Comparison of ENCODE assay signal across 8 cellular contexts in the genomic region with DNA sequence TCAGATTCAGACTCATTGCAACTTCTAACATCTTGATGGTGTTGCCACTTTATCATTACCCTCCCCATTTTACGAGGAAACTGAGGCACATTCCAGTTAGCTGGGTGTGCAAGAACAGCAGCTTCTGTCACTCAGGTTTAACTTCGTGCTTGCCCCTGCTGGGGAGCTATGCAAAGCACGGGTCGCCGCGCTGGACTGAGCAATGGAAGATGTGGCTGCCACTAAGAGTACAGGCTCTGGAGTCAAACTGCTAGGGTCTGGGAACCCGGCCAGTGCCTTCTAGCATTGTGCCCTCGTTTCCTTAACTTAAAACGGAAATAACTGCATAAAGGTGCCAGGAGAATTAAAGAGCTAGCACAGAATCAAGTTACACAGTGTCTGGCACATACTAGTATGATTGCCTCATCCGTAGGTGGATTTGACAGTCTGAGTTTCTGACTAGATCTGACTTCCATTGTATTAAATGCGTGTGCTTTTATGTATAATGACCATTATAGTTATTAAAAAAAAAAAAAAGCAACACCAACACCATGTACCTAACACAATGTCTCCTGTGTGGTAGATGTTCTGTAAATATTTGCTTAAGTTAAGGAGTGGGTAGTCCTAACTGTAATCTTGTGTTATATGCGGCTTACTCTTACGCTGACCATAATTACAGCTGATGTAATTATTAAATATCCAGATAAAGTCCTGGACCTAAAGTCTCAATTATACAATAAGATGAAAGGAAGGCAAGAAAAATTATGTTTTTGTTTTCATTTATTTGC. TPM values are rescaled to one million over a fixed set of nuclear protein-coding genes. Genes with fewer than 3 reads are reported as not detected.
A peak's percentile ranks its signal among the peaks of the same experiment; 100 is the strongest.
DNase-seq lines count a peak whose midpoint lies in the region; ATAC-seq, FAIRE-seq and TF ChIP-seq lines count a peak whose summit lies in the region.

No MANE protein-coding gene starts in this region.

- peak; percentile 55 for DNase-seq in GM12891 (ENCODE audit: insufficient read length, low spot score)
- peak; percentile 45 for DNase-seq in NCI-H1092 (lab: John Stamatoyannopoulos, UW)
- peak; percentile 39 to 42 for DNase-seq in activated CD4-positive, alpha-beta T cell treated with anti-CD3 and anti-CD28 coated beads for 4 hours
- peak in 3 of 10 donors; percentile 47 to 69 (median 57) for DNase-seq in dorsolateral prefrontal cortex
- peak; percentile 68 for DNase-seq in lung (ENCODE audit: low spot score)
- DNase-seq in stimulated activated CD8-positive, alpha-beta memory T cell treated with anti-CD3 and anti-CD28 coated beads, Interleukin-2, amount 100 ng/mL, for 48 hours (ENCODE audit: low read depth in 2 of 2) = peak; percentile 30

- ATAC-seq in HG02759 (IDR thresholded peaks at IDR 0.05; ENCODE audit: unreplicated experiment) = peak; percentile 77
- peak; percentile 23 for ATAC-seq in lung (ENCODE audit: insufficient read depth, low FRiP score)

- intact Hi-C loops in dorsolateral prefrontal cortex (cut with DNase I) = loop anchor here in 1 of 2 donors (2.0 kb wide), 2 partner anchors 43 to 67 kb away; partner anchors contain the start of gene RASSF4

- no peaks in the 10 kb centered on the region for H3K27me3 ChIP-seq in dorsolateral prefrontal cortex
- H3K27me3 ChIP-seq in lung (ENCODE audit: control insufficient read depth, insufficient read depth) = no peaks in the 10 kb centered on the region

- no peaks in the 10 kb centered on the region for H3K9me3 ChIP-seq in lung (ENCODE audit: control insufficient read depth in 2 of 2, insufficient read depth in 1 of 2, low read length in 1 of 2)

- FAIRE-seq in GM12891 (lab: Jason Lieb, UNC) = peak; percentile 76

- H3K36me3 ChIP-seq in lung (ENCODE audit: control insufficient read depth in 2 of 2, insufficient read depth in 2 of 2, low read length in 2 of 2) = peaks cover 5 to 8% of the 10 kb centered on the region in 2 donors

- H3K4me1 ChIP-seq in lung (ENCODE audit: control insufficient read depth in 2 of 2, insufficient read depth in 2 of 2, low read length in 2 of 2) = peaks cover 6 to 15% of the 10 kb centered on the region in 2 donors

- WGBS in lung, 2 donors = 8 to 13% methylated on average over 13 of the region's 13 CpGs

- peak overlapping the region; percentile 63 for H3K27ac ChIP-seq in 22Rv1
- H3K27ac ChIP-seq in dorsolateral prefrontal cortex = peak overlapping the region; percentile 19 to 98 (median 88)
- H3K27ac ChIP-seq in lung (ENCODE audit: low read depth in 1 of 2, low read length in 1 of 2) = peak overlapping the region; percentile 93 to 97

- H3K4me3 ChIP-seq in dorsolateral prefrontal cortex (peak overlapping the region; percentile 48 to 84 (median 74)), lung (peak overlapping the region; percentile 64)

- TF ChIP-seq CTCF in 22Rv1 (IDR thresholded peaks at IDR 0.05) = no peak
- peak in 12 of 56 donors; percentile 1 to 30 (median 14) for TF ChIP-seq CTCF in dorsolateral prefrontal cortex (IDR thresholded peaks at IDR 0.05 in 54 of 56, conservative IDR thresholded peaks at IDR 0.05 in 2 of 56; ENCODE audit: low read depth in 1 of 56, partially characterized antibody in 56 of 56)
- TF ChIP-seq CTCF in lung (IDR thresholded peaks at IDR 0.05; ENCODE audit: control extremely low read depth, extremely low read depth) = no peak

- TF ChIP-seq POLR2A in GM12891 (IDR thresholded peaks at IDR 0.05; ENCODE audit: low read depth, low read length) = no peak; the same call in 1 of the 2 replicates

TF ChIP-seq in GM12891, 5 proteins besides CTCF, POLR2A, EP300 and RAD21:
- TF ChIP-seq POU2F2 (IDR thresholded peaks at IDR 0.05; ENCODE audit: low read depth, low read length) (peak; percentile 57; the same call in 1 of the 2 replicates), POLR2AphosphoS5 (IDR thresholded peaks at IDR 0.05; ENCODE audit: low read depth, low read length) (no peak)

RNA-seq across cellular contexts. Expression of gene ZNF22, which starts 0.8 kb away (rescaled TPM):
- polyA plus RNA-seq in GM12891 (2012; ENCODE audit: low read depth, missing spikeins) = 15.1 TPM
- 10 to 100 TPM in 117 of 120 experiments, 1 to 10 TPM in 3; 9.2 to 20.9 (median 14.1) TPM for total RNA-seq in dorsolateral prefrontal cortex
- 10 to 100 TPM; 17.7 to 40.7 TPM for total RNA-seq in lung
- 10 to 100 TPM; 16.8 to 18.6 TPM for polyA plus RNA-seq in lung

RNA-seq across cellular contexts. Expression of gene DEPP1, which starts 23.0 kb away (rescaled TPM):
- 2.6 TPM for polyA plus RNA-seq in GM12891 (2012; ENCODE audit: low read depth, missing spikeins)
- total RNA-seq in dorsolateral prefrontal cortex (100 to 1,000 TPM in 23 of 120 experiments, 10 to 100 TPM in 91, 1 to 10 TPM in 6; 8.1 to 234 (median 44.3) TPM), lung (100 to 1,000 TPM in 1 of 2 donors, 10 to 100 TPM in 1; 37.0 to 149 TPM)
- polyA plus RNA-seq in lung = 10 to 100 TPM; 48.3 to 91.9 TPM

RNA-seq across cellular contexts. Expression of gene RASSF4, which starts 42.0 kb away (rescaled TPM):
- 41.3 TPM for polyA plus RNA-seq in GM12891 (2012; ENCODE audit: low read depth, missing spikeins)
- total RNA-seq in dorsolateral prefrontal cortex = 100 to 1,000 TPM in 81 of 120 experiments, 10 to 100 TPM in 39; 54.6 to 175 (median 111) TPM
- 10 to 100 TPM; 38.8 to 44.3 TPM for total RNA-seq in lung
- polyA plus RNA-seq in lung = 10 to 100 TPM; 19.5 to 55.4 TPM
